Comparison of ENCODE assay signal across 20 cellular contexts in genomic region chr4:3875466-3875865, GRCh38.
DNase-seq lines count a peak whose midpoint lies in the region; ATAC-seq and TF ChIP-seq lines count a peak whose summit lies in the region.
"Had no signal": no experiment of that assay in that cellular context is flagged by ENCODE, and none has a peak within 500 bp of the region (broad histone marks: within the 10 kb centered on the region; RNA-seq: fewer than 3 reads in every experiment).

No MANE protein-coding gene starts in this region.

- H3K4me3 ChIP-seq in sigmoid colon: no peak overlapping the region
- H3K4me3 ChIP-seq: SJCRH30 had no signal

- H3K27ac ChIP-seq in sigmoid colon: no peak overlapping the region
- H3K27ac ChIP-seq: SJCRH30 had no signal

- no peak for TF ChIP-seq EP300 in sigmoid colon (IDR thresholded peaks at IDR 0.05)

- intact Hi-C loops in sigmoid colon (cut with DNase I): no loop called here

- peak; percentile 5 for DNase-seq in activated naive CD8-positive, alpha-beta T cell treated with anti-CD3 and anti-CD28 coated beads, Interleukin-2, amount 10 ng/mL, durations not matched to agents 7 days and 5 days
- DNase-seq in activated naive CD8-positive, alpha-beta T cell treated with anti-CD3 and anti-CD28 coated beads for 36 hours: no peak
- DNase-seq in HuH-7.5 (ENCODE audit: low spot score) (peak; percentile 1), glutamatergic neuron (peak; percentile 17), sigmoid colon (peak; percentile 17), NCI-H1417 treated with DMSO at 0.1 percent for 48 hours (lab: John Stamatoyannopoulos, UW) (no peak)
- DNase-seq in stimulated activated CD8-positive, alpha-beta memory T cell treated with anti-CD3 and anti-CD28 coated beads, Interleukin-4, amount 100 ng/mL, for 48 hours: no peak
- DNase-seq: H9, NCI-H1092, NCI-H1436, NCI-H187, NCI-H2081 treated with DMSO at 0.1 percent for 48 hours, NCI-H2171, NCI-H226, NCI-H510A treated with DMSO at 0.1 percent for 48 hours, NCI-H774 had no signal

- ATAC-seq in activated naive CD8-positive, alpha-beta T cell treated with anti-CD3 and anti-CD28 coated beads, Interleukin-2, amount 10 ng/mL, durations not matched to agents 7 days and 5 days (ENCODE audit: low read depth): no peak
- ATAC-seq: Right ventricle myocardium inferior, SK-N-SH treated with all-trans-retinoic acid at 6 μM for 48 hours had no signal

- H3K27me3 ChIP-seq in sigmoid colon: peaks cover 20 to 93% (median 61%) of the 10 kb centered on the region in 3 donors

- TF ChIP-seq POLR2A in sigmoid colon (IDR thresholded peaks at IDR 0.05): no peak

- peaks cover 5% of the 10 kb centered on the region for H3K9me3 Mint-ChIP-seq in activated naive CD8-positive, alpha-beta T cell treated with anti-CD3 and anti-CD28 coated beads, Interleukin-2, amount 10 ng/mL, durations not matched to agents 7 days and 5 days
- peaks cover 10% of the 10 kb centered on the region for H3K9me3 Mint-ChIP-seq in activated naive CD8-positive, alpha-beta T cell treated with anti-CD3 and anti-CD28 coated beads for 36 hours
- H3K9me3 Mint-ChIP-seq in glutamatergic neuron (ENCODE audit: unreplicated experiment): peaks cover 5% of the 10 kb centered on the region

- no peak overlapping the region for H3K27ac Mint-ChIP-seq in activated naive CD8-positive, alpha-beta T cell treated with anti-CD3 and anti-CD28 coated beads, Interleukin-2, amount 10 ng/mL, durations not matched to agents 7 days and 5 days
- no peak overlapping the region for H3K27ac Mint-ChIP-seq in activated naive CD8-positive, alpha-beta T cell treated with anti-CD3 and anti-CD28 coated beads for 36 hours
- no peak overlapping the region for H3K27ac Mint-ChIP-seq in glutamatergic neuron (ENCODE audit: unreplicated experiment)
- H3K27ac Mint-ChIP-seq: CD4-positive, alpha-beta T cell; H9 had no signal

- 62 to 68% methylated on average over 4 of the region's 4 CpGs for WGBS in sigmoid colon, 2 donors

- H3K4me3 Mint-ChIP-seq in activated naive CD8-positive, alpha-beta T cell treated with anti-CD3 and anti-CD28 coated beads, Interleukin-2, amount 10 ng/mL, durations not matched to agents 7 days and 5 days: no peak overlapping the region
- no peak overlapping the region for H3K4me3 Mint-ChIP-seq in activated naive CD8-positive, alpha-beta T cell treated with anti-CD3 and anti-CD28 coated beads for 36 hours
- no peak overlapping the region for H3K4me3 Mint-ChIP-seq in glutamatergic neuron (ENCODE audit: unreplicated experiment)
- H3K4me3 Mint-ChIP-seq: CD4-positive, alpha-beta T cell; H9 had no signal

- no peak for TF ChIP-seq CTCF in glutamatergic neuron (IDR thresholded peaks at IDR 0.05; ENCODE audit: partially characterized antibody, unreplicated experiment)
- TF ChIP-seq CTCF in sigmoid colon (IDR thresholded peaks at IDR 0.05): no peak

- H3K4me1 ChIP-seq in sigmoid colon: peaks cover 0 to 8% (median 2%) of the 10 kb centered on the region in 4 donors

- no peaks in the 10 kb centered on the region for H3K36me3 Mint-ChIP-seq in activated naive CD8-positive, alpha-beta T cell treated with anti-CD3 and anti-CD28 coated beads, Interleukin-2, amount 10 ng/mL, durations not matched to agents 7 days and 5 days
- no peaks in the 10 kb centered on the region for H3K36me3 Mint-ChIP-seq in activated naive CD8-positive, alpha-beta T cell treated with anti-CD3 and anti-CD28 coated beads for 36 hours
- peaks cover 16% of the 10 kb centered on the region for H3K36me3 Mint-ChIP-seq in glutamatergic neuron (ENCODE audit: unreplicated experiment)

- H3K36me3 ChIP-seq in sigmoid colon: no peaks in the 10 kb centered on the region
- H3K36me3 ChIP-seq: SJCRH30 had no signal

- peaks cover 0 to 4% (median 1%) of the 10 kb centered on the region in 4 donors for H3K9me3 ChIP-seq in sigmoid colon
- H3K9me3 ChIP-seq: SJCRH30 had no signal

- POLR2A ChIA-PET in activated naive CD8-positive, alpha-beta T cell treated with anti-CD3 and anti-CD28 coated beads, Interleukin-2, amount 10 ng/mL, durations not matched to agents 7 days and 5 days (lab: Charles Lee): no interaction called here

- H3K4me1 Mint-ChIP-seq in activated naive CD8-positive, alpha-beta T cell treated with anti-CD3 and anti-CD28 coated beads, Interleukin-2, amount 10 ng/mL, durations not matched to agents 7 days and 5 days: peaks cover 12% of the 10 kb centered on the region
- peaks cover 5% of the 10 kb centered on the region for H3K4me1 Mint-ChIP-seq in activated naive CD8-positive, alpha-beta T cell treated with anti-CD3 and anti-CD28 coated beads for 36 hours
- peaks cover 6% of the 10 kb centered on the region for H3K4me1 Mint-ChIP-seq in glutamatergic neuron (ENCODE audit: low read depth, unreplicated experiment)

- H3K27me3 Mint-ChIP-seq in activated naive CD8-positive, alpha-beta T cell treated with anti-CD3 and anti-CD28 coated beads, Interleukin-2, amount 10 ng/mL, durations not matched to agents 7 days and 5 days: peaks cover 59% of the 10 kb centered on the region
- H3K27me3 Mint-ChIP-seq in activated naive CD8-positive, alpha-beta T cell treated with anti-CD3 and anti-CD28 coated beads for 36 hours: peaks cover 75% of the 10 kb centered on the region
- peaks cover 12% of the 10 kb centered on the region for H3K27me3 Mint-ChIP-seq in glutamatergic neuron (ENCODE audit: unreplicated experiment)

Comparison
In these comparisons a context has a peak if more than half of its experiments do, and no peak if none do; other contexts are left out.
1. DNase-seq: peak in activated naive CD8-positive, alpha-beta T cell treated with anti-CD3 and anti-CD28 coated beads, Interleukin-2, amount 10 ng/mL, durations not matched to agents 7 days and 5 days (single experiment), HuH-7.5 (single experiment), glutamatergic neuron (single experiment) and sigmoid colon (single experiment); none in activated naive CD8-positive, alpha-beta T cell treated with anti-CD3 and anti-CD28 coated beads for 36 hours (single experiment), stimulated activated CD8-positive, alpha-beta memory T cell treated with anti-CD3 and anti-CD28 coated beads, Interleukin-4, amount 100 ng/mL, for 48 hours (single experiment) and NCI-H1417 treated with DMSO at 0.1 percent for 48 hours (single experiment).